8 cellular contexts compared by ENCODE assay signal in the genomic region with DNA sequence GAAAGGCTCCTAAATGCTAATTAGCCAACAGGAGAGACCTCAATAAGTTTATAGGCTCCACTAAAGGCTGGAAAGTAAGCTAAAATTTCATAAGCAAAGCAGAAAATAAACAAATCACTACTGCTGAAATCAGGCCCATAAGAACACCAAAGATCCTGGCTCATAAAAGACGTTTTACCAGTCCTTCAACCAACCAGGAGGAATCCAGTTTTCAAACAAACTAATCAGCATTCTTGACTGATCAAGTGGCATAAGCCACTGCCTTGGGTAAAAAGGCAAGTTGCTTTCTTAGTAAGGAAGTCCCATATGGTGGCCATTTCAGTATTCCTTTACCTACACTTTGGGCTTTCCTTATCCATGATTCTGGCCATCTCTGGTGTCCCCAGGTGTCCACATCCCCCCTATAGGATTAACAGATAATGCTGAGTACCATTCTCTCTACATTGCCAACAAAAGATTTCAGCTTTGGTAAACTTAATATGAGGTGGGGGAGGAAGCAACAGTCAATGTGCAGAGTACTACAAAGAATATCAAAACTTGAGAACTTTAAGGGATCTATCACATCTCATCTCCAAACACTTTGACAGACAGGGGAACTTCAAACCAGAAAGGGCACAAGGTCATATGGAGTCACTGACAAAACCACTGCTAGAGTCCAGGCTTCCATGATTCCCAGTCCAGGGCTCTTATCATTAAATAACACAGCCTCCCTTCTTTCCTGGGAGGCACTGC. TPM values are rescaled to one million over a fixed set of nuclear protein-coding genes. Genes with fewer than 3 reads are reported as not detected.
DNase-seq lines count a peak whose midpoint lies in the region; ATAC-seq and TF ChIP-seq lines count a peak whose summit lies in the region.

No MANE protein-coding gene starts in this region.

- POLR2A ChIA-PET in CD4-positive, alpha-beta memory T cell (lab: Charles Lee; ENCODE audit: partially characterized antibody): interaction anchor here (1.0 to 7.0 kb wide), 3 partner anchors 13 to 135 kb away, joined by 3 to 122 read pairs (median 4); no protein-coding TSS in a partner anchor

- peak overlapping the region; percentile 46 to 91 (median 79) for H3K27ac Mint-ChIP-seq in CD4-positive, alpha-beta memory T cell
- H3K27ac Mint-ChIP-seq in endothelial cell (ENCODE audit: unreplicated experiment): peak overlapping the region; percentile 53
- H3K27ac Mint-ChIP-seq in osteocyte (ENCODE audit: unreplicated experiment): peak overlapping the region; percentile 75

- H3K27me3 ChIP-seq in CD4-positive, alpha-beta memory T cell (ENCODE audit: insufficient read depth, low read length): no peaks in the 10 kb centered on the region
- H3K27me3 ChIP-seq in OCI-LY3 (ENCODE audit: low read depth, low read length): no peaks in the 10 kb centered on the region

- ATAC-seq in HG03521 (IDR thresholded peaks at IDR 0.05; ENCODE audit: unreplicated experiment): no peak

- no peaks in the 10 kb centered on the region for H3K9me3 ChIP-seq in CD4-positive, alpha-beta memory T cell (ENCODE audit: control insufficient read depth in 1 of 2, low read length in 2 of 2)
- no peaks in the 10 kb centered on the region for H3K9me3 ChIP-seq in OCI-LY3 (ENCODE audit: insufficient read depth, low read length)

- H3K4me1 Mint-ChIP-seq in CD4-positive, alpha-beta memory T cell: peaks cover 30 to 66% (median 49%) of the 10 kb centered on the region in 4 donors
- H3K4me1 Mint-ChIP-seq in endothelial cell (ENCODE audit: unreplicated experiment) (peaks cover 14% of the 10 kb centered on the region), osteocyte (ENCODE audit: unreplicated experiment) (peaks cover 40% of the 10 kb centered on the region)

- TF ChIP-seq CTCF in OCI-LY3 (IDR thresholded peaks at IDR 0.05; ENCODE audit: low read depth, low read length) (no peak), endothelial cell (IDR thresholded peaks at IDR 0.05; ENCODE audit: unreplicated experiment) (no peak), osteocyte (IDR thresholded peaks at IDR 0.05) (no peak)

- H3K27me3 Mint-ChIP-seq in CD4-positive, alpha-beta memory T cell: no peaks in the 10 kb centered on the region
- H3K27me3 Mint-ChIP-seq in endothelial cell (ENCODE audit: unreplicated experiment) (peaks cover 9% of the 10 kb centered on the region), osteocyte (ENCODE audit: unreplicated experiment) (no peaks in the 10 kb centered on the region)

- H3K9ac ChIP-seq in OCI-LY3 (ENCODE audit: low read length): no peak overlapping the region

- H4K20me1 ChIP-seq in OCI-LY3 (ENCODE audit: insufficient read depth, low read length): no peaks in the 10 kb centered on the region

- CTCF ChIA-PET in CD4-positive, alpha-beta memory T cell (lab: Charles Lee; ENCODE audit: partially characterized antibody): interaction anchor here (2.1 kb wide), 1 partner anchor 13 kb away, joined by 9 read pairs; no protein-coding TSS in a partner anchor

- peaks cover 38% of the 10 kb centered on the region for H3K4me1 ChIP-seq in CD4-positive, alpha-beta memory T cell (ENCODE audit: insufficient read depth, low read length)
- peaks cover 9% of the 10 kb centered on the region for H3K4me1 ChIP-seq in OCI-LY3 (ENCODE audit: low read length)

- no peaks in the 10 kb centered on the region for H3K9me3 Mint-ChIP-seq in CD4-positive, alpha-beta memory T cell
- no peaks in the 10 kb centered on the region for H3K9me3 Mint-ChIP-seq in endothelial cell (ENCODE audit: unreplicated experiment)
- no peaks in the 10 kb centered on the region for H3K9me3 Mint-ChIP-seq in osteocyte (ENCODE audit: unreplicated experiment)

- no peaks in the 10 kb centered on the region for H3K36me3 ChIP-seq in CD4-positive, alpha-beta memory T cell (ENCODE audit: insufficient read depth, low read length)
- no peaks in the 10 kb centered on the region for H3K36me3 ChIP-seq in OCI-LY3 (replicated peaks; ENCODE audit: low read depth, low read length)

- H3K4me3 ChIP-seq in CD4-positive, alpha-beta memory T cell (ENCODE audit: low read length in 2 of 2): peak overlapping the region; percentile 30 to 68
- H3K4me3 ChIP-seq in OCI-LY3 (ENCODE audit: low read length): peak overlapping the region; percentile 76; the same call in 1 of the 2 replicates

- intact Hi-C loops in CD4-positive, alpha-beta memory T cell (cut with micrococcal nuclease): no loop called here

- H3K27ac ChIP-seq in CD4-positive, alpha-beta memory T cell (ENCODE audit: low read depth, low read length): peak overlapping the region; percentile 82
- no peak overlapping the region for H3K27ac ChIP-seq in OCI-LY3 (ENCODE audit: low read length)

- peaks cover 0 to 4% of the 10 kb centered on the region in 2 donors for H3K36me3 Mint-ChIP-seq in CD4-positive, alpha-beta memory T cell
- H3K36me3 Mint-ChIP-seq in endothelial cell (ENCODE audit: low read depth, unreplicated experiment) (no peaks in the 10 kb centered on the region), osteocyte (ENCODE audit: unreplicated experiment) (no peaks in the 10 kb centered on the region)

- no peaks in the 10 kb centered on the region for H3K79me2 ChIP-seq in OCI-LY3 (ENCODE audit: low read length)

- no peak for DNase-seq in CD4-positive, alpha-beta memory T cell
- DNase-seq in endothelial cell (ENCODE audit: low spot score) (no peak), osteocyte (ENCODE audit: extremely low spot score, unreplicated experiment) (no peak), NCI-H526 (lab: John Stamatoyannopoulos, UW) (no peak), inferior parietal cortex (ENCODE audit: extremely low spot score) (no peak), T1000 (lab: John Stamatoyannopoulos, UW) (no peak)

- H3K4me3 Mint-ChIP-seq in CD4-positive, alpha-beta memory T cell: peak overlapping the region; percentile 74 to 98 (median 88)
- H3K4me3 Mint-ChIP-seq in endothelial cell (ENCODE audit: unreplicated experiment) (peak overlapping the region; percentile 86), osteocyte (ENCODE audit: unreplicated experiment) (peak overlapping the region; percentile 80)

- no peak overlapping the region for H2AFZ ChIP-seq in OCI-LY3 (ENCODE audit: low read depth, low read length)

- peak overlapping the region; percentile 49 for H3K4me2 ChIP-seq in OCI-LY3 (ENCODE audit: low read length)

RNA-seq across cellular contexts. Expression of gene TOM1L2, which starts 1.3 kb away (rescaled TPM):
- total RNA-seq in CD4-positive, alpha-beta memory T cell: 10 to 100 TPM; 59.4 to 63.1 TPM
- polyA plus RNA-seq in CD4-positive, alpha-beta memory T cell: 10 to 100 TPM in 1 of 2 donors, 1 to 10 TPM in 1; 1.6 to 12.0 TPM
- 26.9 TPM for total RNA-seq in endothelial cell (ENCODE audit: unreplicated experiment)
- 69.7 and 69.8 TPM in 2 replicates for total RNA-seq in osteocyte

RNA-seq across cellular contexts. Expression of gene DRC3, which starts 1.8 kb away (rescaled TPM):
- total RNA-seq in CD4-positive, alpha-beta memory T cell: under 1 TPM; 0.64 to 0.67 TPM
- under 1 TPM in 1 of 2 donors, not detected in 1; 0.24 TPM for polyA plus RNA-seq in CD4-positive, alpha-beta memory T cell
- 4.3 TPM for total RNA-seq in endothelial cell (ENCODE audit: unreplicated experiment)
- 2.1 and 2.9 TPM in 2 replicates for total RNA-seq in osteocyte
